ENCODE assay signal across 8 cellular contexts in the genomic region with DNA sequence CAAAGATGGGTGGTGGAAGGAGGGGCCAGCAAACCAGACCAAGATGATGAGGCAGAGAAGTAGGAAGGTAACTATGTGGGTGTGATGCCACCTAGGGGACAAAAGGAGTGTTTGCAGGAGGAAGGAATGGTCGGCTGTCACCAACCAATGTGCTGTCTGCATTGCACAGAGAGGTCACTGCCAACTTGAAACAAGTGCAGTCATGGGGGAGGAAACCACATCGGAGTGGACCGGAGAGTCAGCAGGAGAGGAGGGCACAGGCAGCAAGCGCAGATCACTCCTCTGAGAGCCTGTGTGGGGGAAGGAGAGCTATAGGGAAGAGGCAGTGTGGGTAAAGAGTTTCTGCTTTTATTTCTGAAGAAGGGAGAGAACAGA. TPM values are rescaled to one million over a fixed set of nuclear protein-coding genes. Genes with fewer than 3 reads are reported as not detected.
DNase-seq lines count a peak whose midpoint lies in the region; FAIRE-seq and TF ChIP-seq lines count a peak whose summit lies in the region.

No MANE protein-coding gene starts in this region.

- H3K4ac ChIP-seq in H9 (ENCODE audit: low read depth, low read length) = no peak overlapping the region

- no peak overlapping the region for H3K4me3 Mint-ChIP-seq in H9

- no peak overlapping the region for H2BK120ac ChIP-seq in H9 (ENCODE audit: low read depth, low read length, poor library complexity, severe bottlenecking)

- H3K79me1 ChIP-seq in H9 (ENCODE audit: insufficient read depth, low read depth, low read length, poor library complexity, severe bottlenecking) = no peaks in the 10 kb centered on the region

- WGBS in H9 (ENCODE audit: extremely low coverage, insufficient read length, low lambda C conversion rate) = no CpG with 5 or more reads among the region's 4 CpGs
- WGBS in small intestine, 3 donors = 1 to 4% (median 3%) methylated on average over 4 of the region's 4 CpGs

- 0 out of 4 replicates have a peak, but pooled peaks cover 0 to 5% of the 10 kb centered on the region in 2 experiments for H3K4me1 Mint-ChIP-seq in H9

- peak; percentile 83 for TF ChIP-seq CTCF in H9 (conservative IDR thresholded peaks at IDR 0.05)
- peak; percentile 94 for TF ChIP-seq CTCF in Loucy (conservative IDR thresholded peaks at IDR 0.05; ENCODE audit: low read length)
- TF ChIP-seq CTCF in SU-DHL-6 (IDR thresholded peaks at IDR 0.05; ENCODE audit: insufficient read depth, low read length, poor library complexity, severe bottlenecking) = peak; percentile 79

- no peak overlapping the region for H2AFZ ChIP-seq in H9 (ENCODE audit: low read length)
- peak overlapping the region; percentile 78 for H2AFZ ChIP-seq in Loucy (ENCODE audit: low read length)
- no peak overlapping the region for H2AFZ ChIP-seq in SU-DHL-6 (ENCODE audit: low read depth, low read length, severe bottlenecking)

- no peaks in the 10 kb centered on the region for H3K27me3 ChIP-seq in H9 (ENCODE audit: insufficient read depth, low read length)
- no peaks in the 10 kb centered on the region for H3K27me3 ChIP-seq in Loucy (ENCODE audit: insufficient read depth, low read length, poor library complexity, severe bottlenecking)
- no peaks in the 10 kb centered on the region for H3K27me3 ChIP-seq in SU-DHL-6 (ENCODE audit: low read length)
- no peaks in the 10 kb centered on the region for H3K27me3 ChIP-seq in small intestine (ENCODE audit: control insufficient read depth in 2 of 2, insufficient read depth in 2 of 2, low read length in 2 of 2)

- no peak overlapping the region for H3K14ac ChIP-seq in H9 (ENCODE audit: insufficient read depth, low read length)

- no peak overlapping the region for H3T11ph ChIP-seq in H9 (ENCODE audit: low read length)

- H3K36me3 Mint-ChIP-seq in H9 (ENCODE audit: insufficient read depth in 1 of 3, low read depth in 3 of 3) = peaks cover 9 to 41% (median 22%) of the 10 kb centered on the region in 3 experiments; a peak in 6 of 7 replicates

- no peak overlapping the region for H3K23ac ChIP-seq in H9 (ENCODE audit: insufficient read length, low read depth, low read length)

- H3K4me2 ChIP-seq in H9 (ENCODE audit: insufficient read depth, insufficient read length, low read length) (no peak overlapping the region), Loucy (ENCODE audit: low read depth, low read length, poor library complexity, severe bottlenecking) (peak overlapping the region; percentile 61), SU-DHL-6 (ENCODE audit: low read depth, low read length, poor library complexity, severe bottlenecking) (no peak overlapping the region)

- no peak overlapping the region for H4K91ac ChIP-seq in H9 (ENCODE audit: insufficient read length, low read depth, low read length)

- DNase-seq in NCI-H2107 treated with DMSO at 0.1 percent for 48 hours (lab: John Stamatoyannopoulos, UW; ENCODE audit: unreplicated experiment) = peak; percentile 9
- DNase-seq in NCI-H2107 (lab: John Stamatoyannopoulos, UW) = no peak
- DNase-seq in H9 = peak; percentile 90
- peak; percentile 88 for DNase-seq in astrocyte of the hippocampus (ENCODE audit: low read depth, low spot score)
- DNase-seq in hypothalamus (lab: John Stamatoyannopoulos, UW) = peak in 46 of 51 donors; percentile 3 to 79 (median 34)
- peak; percentile 65 for DNase-seq in small intestine

- no peaks in the 10 kb centered on the region for H3K23me2 ChIP-seq in H9 (ENCODE audit: insufficient read length, low read depth, low read length, poor library complexity, severe bottlenecking)

- H3K9me2 ChIP-seq in Loucy (replicated peaks; ENCODE audit: low read depth, low read length) = no peaks in the 10 kb centered on the region
- H3K9me2 ChIP-seq in SU-DHL-6 (replicated peaks; ENCODE audit: insufficient read depth, low read length) = no peaks in the 10 kb centered on the region

- H3K4me3 ChIP-seq in Loucy (ENCODE audit: low read length, poor library complexity, severe bottlenecking) (peak overlapping the region; percentile 54), SU-DHL-6 (ENCODE audit: insufficient read depth, low read length, poor library complexity, severe bottlenecking) (no peak overlapping the region), small intestine (ENCODE audit: low read depth in 1 of 2, low read length in 2 of 2) (no peak overlapping the region)

- no peak overlapping the region for H2BK12ac ChIP-seq in H9 (ENCODE audit: insufficient read length, low read depth, low read length)

- no peak overlapping the region for H2BK5ac ChIP-seq in H9 (ENCODE audit: insufficient read length, low read length)

- no peak overlapping the region for H3K27ac Mint-ChIP-seq in H9

- no peaks in the 10 kb centered on the region for H3K36me3 ChIP-seq in Loucy (ENCODE audit: insufficient read depth, low read length)
- H3K36me3 ChIP-seq in SU-DHL-6 (ENCODE audit: low read length) = no peaks in the 10 kb centered on the region
- no peaks in the 10 kb centered on the region for H3K36me3 ChIP-seq in small intestine (ENCODE audit: control insufficient read depth in 2 of 2, insufficient read depth in 2 of 2, low read length in 2 of 2)

- no peak overlapping the region for H3K56ac ChIP-seq in H9 (ENCODE audit: insufficient read length, low read depth, low read length)

- H4K20me1 ChIP-seq in H9 (ENCODE audit: control insufficient read depth, insufficient read depth, insufficient read length) (no peaks in the 10 kb centered on the region), Loucy (ENCODE audit: insufficient read depth, low read length, poor library complexity, severe bottlenecking) (no peaks in the 10 kb centered on the region), SU-DHL-6 (ENCODE audit: low read depth, low read length) (no peaks in the 10 kb centered on the region)

- H3K27ac ChIP-seq in H9 (ENCODE audit: insufficient read length, low read depth, low read length) = no peak overlapping the region
- H3K27ac ChIP-seq in SU-DHL-6 (ENCODE audit: low read depth, low read length) = no peak overlapping the region
- H3K27ac ChIP-seq in small intestine (ENCODE audit: low read depth in 1 of 2, low read length in 1 of 2) = no peak overlapping the region

- H2AK5ac ChIP-seq in H9 (ENCODE audit: insufficient read length, low read length) = no peak overlapping the region

- no peaks in the 10 kb centered on the region for H3K9me3 Mint-ChIP-seq in H9

- H3K9ac ChIP-seq in H9 (ENCODE audit: extremely low read depth, insufficient read length, low read length) (no peak overlapping the region), Loucy (ENCODE audit: low read depth, low read length, poor library complexity, severe bottlenecking) (peak overlapping the region; percentile 19), SU-DHL-6 (ENCODE audit: low read length) (no peak overlapping the region)

- H3K4me1 ChIP-seq in H9 (ENCODE audit: insufficient read depth, low read length) = no peaks in the 10 kb centered on the region
- H3K4me1 ChIP-seq in Loucy (ENCODE audit: insufficient read depth, low read length, poor library complexity, severe bottlenecking) = peaks cover 10% of the 10 kb centered on the region
- no peaks in the 10 kb centered on the region for H3K4me1 ChIP-seq in small intestine (ENCODE audit: control insufficient read depth in 2 of 2, insufficient read depth in 1 of 2, low read depth in 1 of 2, low read length in 1 of 2)

- H3K18ac ChIP-seq in H9 (ENCODE audit: insufficient read length, low read depth, low read length) = no peak overlapping the region

- H3K79me2 ChIP-seq in H9 (ENCODE audit: insufficient read depth, low read length) (no peaks in the 10 kb centered on the region), Loucy (ENCODE audit: insufficient read depth, low read length) (no peaks in the 10 kb centered on the region), SU-DHL-6 (ENCODE audit: insufficient read depth, low read length) (no peaks in the 10 kb centered on the region)

- no peak overlapping the region for H2BK20ac ChIP-seq in H9 (ENCODE audit: low read depth, low read length, poor library complexity, severe bottlenecking)

- FAIRE-seq in small intestine (lab: Jason Lieb, UNC) = no peak

- H3K9me3 ChIP-seq in H9 (ENCODE audit: control insufficient read depth, low read depth, low read length) (no peaks in the 10 kb centered on the region), Loucy (ENCODE audit: insufficient read depth, low read depth, low read length) (no peaks in the 10 kb centered on the region), SU-DHL-6 (ENCODE audit: insufficient read depth, low read length) (no peaks in the 10 kb centered on the region), small intestine (ENCODE audit: control insufficient read depth, low read depth) (no peaks in the 10 kb centered on the region)

- H4K5ac ChIP-seq in H9 (ENCODE audit: insufficient read length, low read depth, low read length) = no peak overlapping the region

- no peak overlapping the region for H4K8ac ChIP-seq in H9 (replicated peaks; ENCODE audit: insufficient read length, low read depth, low read length)

- H2BK15ac ChIP-seq in H9 (ENCODE audit: low read depth, low read length) = no peak overlapping the region

- H3K27me3 Mint-ChIP-seq in H9 (ENCODE audit: low read depth) = no peaks in the 10 kb centered on the region

- no peaks in the 10 kb centered on the region for H3F3A ChIP-seq in Loucy (ENCODE audit: low read depth)
- H3F3A ChIP-seq in SU-DHL-6 (ENCODE audit: insufficient read depth) = no peaks in the 10 kb centered on the region

RNA-seq across cellular contexts. Expression of gene FGFBP2, which starts 38.5 kb away (rescaled TPM):
- total RNA-seq in H9 (2021) = not detected in 2 replicates
- 1 to 10 TPM in 1 of 3 donors, not detected in 2; 3.8 TPM for polyA plus RNA-seq in small intestine
